Comparison of ENCODE assay signal across 4 cellular contexts in the genomic region with DNA sequence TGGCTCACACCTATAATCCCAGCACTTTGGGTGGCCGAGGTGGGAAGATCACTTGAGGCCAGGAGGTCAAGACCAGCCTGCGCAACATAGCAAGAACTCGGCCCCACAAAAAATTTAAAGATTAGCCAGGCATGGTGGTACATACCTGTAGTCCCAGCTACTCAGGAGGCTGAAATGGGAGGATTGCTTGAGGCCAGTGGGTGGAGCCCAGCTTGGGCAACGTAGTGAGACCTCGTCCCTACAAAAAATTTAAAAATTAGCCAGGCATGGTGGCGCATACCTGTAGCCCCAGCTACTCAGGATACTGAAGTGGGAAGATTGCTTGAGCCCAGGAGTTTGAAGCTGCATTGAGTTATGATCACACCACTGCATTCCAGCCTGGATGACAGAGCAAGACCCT. TPM values are rescaled to one million over a fixed set of nuclear protein-coding genes. Genes with fewer than 3 reads are reported as not detected.
"Had no signal": no experiment of that assay in that cellular context is flagged by ENCODE, and none has a peak within 500 bp of the region (broad histone marks: within the 10 kb centered on the region; RNA-seq: fewer than 3 reads in every experiment).

No MANE protein-coding gene starts in this region.

RNA-seq across cellular contexts. Expression of gene APBB1IP, which starts 28.4 kb away (rescaled TPM):
- total RNA-seq: chondrocyte, endothelial cell of umbilical vein, mammary epithelial cell, osteocyte had no signal
- polyA plus RNA-seq: endothelial cell of umbilical vein, mammary epithelial cell had no signal
